Comparison of ENCODE assay signal across 23 cellular contexts in genomic region chr5:9108156-9108555, GRCh38.
A peak's percentile ranks its signal among the peaks of the same experiment; 100 is the strongest.
DNase-seq lines count a peak whose midpoint lies in the region; TF ChIP-seq lines count a peak whose summit lies in the region.
"Had no signal": no experiment of that assay in that cellular context is flagged by ENCODE, and none has a peak within 500 bp of the region (broad histone marks: within the 10 kb centered on the region; RNA-seq: fewer than 3 reads in every experiment).

No MANE protein-coding gene starts in this region.

- no peaks in the 10 kb centered on the region for H3K9me3 ChIP-seq in neural progenitor cell (ENCODE audit: low read depth)
- H3K9me3 ChIP-seq: Peyer's patch had no signal

- H3K27ac Mint-ChIP-seq in endothelial cell (ENCODE audit: unreplicated experiment) (peak overlapping the region; percentile 1), neural progenitor cell (no peak overlapping the region)
- H3K27ac Mint-ChIP-seq: CD4-positive, alpha-beta memory T cell; IgD-negative memory B cell; T-cell had no signal

- H3K4me2 ChIP-seq in neural progenitor cell: no peak overlapping the region

- H3K36me3 ChIP-seq in neural progenitor cell: no peaks in the 10 kb centered on the region

- H4K20me1 ChIP-seq in neural progenitor cell (ENCODE audit: low read depth): no peaks in the 10 kb centered on the region

- H3K27me3 ChIP-seq in neural progenitor cell: no peaks in the 10 kb centered on the region
- H3K27me3 ChIP-seq: Peyer's patch had no signal

- no peak overlapping the region for H3K27ac ChIP-seq in neural progenitor cell
- H3K27ac ChIP-seq: Peyer's patch, SK-N-MC had no signal

- H3K27me3 Mint-ChIP-seq in endothelial cell (ENCODE audit: unreplicated experiment): peaks cover 1% of the 10 kb centered on the region
- H3K27me3 Mint-ChIP-seq in neural progenitor cell (ENCODE audit: insufficient read depth, low read depth): peaks cover 2% of the 10 kb centered on the region
- H3K27me3 Mint-ChIP-seq: CD4-positive, alpha-beta memory T cell; T-cell had no signal

- H3K36me3 Mint-ChIP-seq in endothelial cell (ENCODE audit: low read depth, unreplicated experiment) (no peaks in the 10 kb centered on the region), neural progenitor cell (peaks cover 2% of the 10 kb centered on the region)
- H3K36me3 Mint-ChIP-seq: CD4-positive, alpha-beta memory T cell; IgD-negative memory B cell; T-cell had no signal

- H3K9ac ChIP-seq in neural progenitor cell: no peak overlapping the region

- TF ChIP-seq CTCF in HFF-Myc (IDR thresholded peaks at IDR 0.05; ENCODE audit: low read depth, low read length, missing control alignments) (no peak), endothelial cell (IDR thresholded peaks at IDR 0.05; ENCODE audit: unreplicated experiment) (no peak), neural progenitor cell (IDR thresholded peaks at IDR 0.05) (no peak)

- H3K79me2 ChIP-seq in neural progenitor cell (ENCODE audit: low read depth): no peaks in the 10 kb centered on the region

- H3K4me3 Mint-ChIP-seq in endothelial cell (ENCODE audit: unreplicated experiment) (no peak overlapping the region), neural progenitor cell (no peak overlapping the region)
- H3K4me3 Mint-ChIP-seq: CD4-positive, alpha-beta memory T cell; IgD-negative memory B cell; T-cell had no signal

- no peak overlapping the region for H3K4me3 ChIP-seq in HFF-Myc (replicated peaks; ENCODE audit: low read depth, low read length)
- no peak overlapping the region for H3K4me3 ChIP-seq in neural progenitor cell
- H3K4me3 ChIP-seq: Peyer's patch, SK-N-MC had no signal

- H3K9me3 Mint-ChIP-seq in endothelial cell (ENCODE audit: unreplicated experiment): no peaks in the 10 kb centered on the region
- peaks cover 3% of the 10 kb centered on the region for H3K9me3 Mint-ChIP-seq in neural progenitor cell

- H3K4me1 ChIP-seq in neural progenitor cell: peaks cover 25% of the 10 kb centered on the region
- H3K4me1 ChIP-seq: Peyer's patch had no signal

- H2AFZ ChIP-seq in neural progenitor cell (replicated peaks): no peak overlapping the region

- no peaks in the 10 kb centered on the region for H3F3A ChIP-seq in neural progenitor cell (ENCODE audit: low read depth)

- peaks cover 10% of the 10 kb centered on the region for H3K4me1 Mint-ChIP-seq in endothelial cell (ENCODE audit: unreplicated experiment)
- peaks cover 59% of the 10 kb centered on the region for H3K4me1 Mint-ChIP-seq in neural progenitor cell
- H3K4me1 Mint-ChIP-seq: CD4-positive, alpha-beta memory T cell; IgD-negative memory B cell; T-cell had no signal

- DNase-seq in AG20443 (ENCODE audit: low spot score): peak; percentile 40
- DNase-seq in HFF-Myc (ENCODE audit: extremely low read depth, low read depth): peak; percentile 90
- no peak for DNase-seq in endothelial cell (ENCODE audit: low spot score)
- peak; percentile 10 for DNase-seq in neural progenitor cell (ENCODE audit: low spot score)
- DNase-seq in NCI-H2029 (lab: John Stamatoyannopoulos, UW): no peak
- DNase-seq in superior temporal gyrus (ENCODE audit: extremely low spot score): no peak
- no peak for DNase-seq in RKO (ENCODE audit: low spot score)
- DNase-seq: CD4-positive, alpha-beta memory T cell; DMS53; EL; H7; Kasumi-1; MM.1S; NCI-H1092; NCI-H146; NCI-H2081; NCI-H2227 treated with DMSO at 0.1 percent for 48 hours; NCI-H510A treated with DMSO at 0.1 percent for 48 hours; Peyer's patch; Right ventricle myocardium superior; T-cell had no signal

Comparison
In these comparisons a context has a peak if more than half of its experiments do, and no peak if none do; other contexts are left out.
1. DNase-seq: peak in AG20443 (single experiment), HFF-Myc (single experiment) and neural progenitor cell (single experiment); none in endothelial cell (single experiment), NCI-H2029 (single experiment), superior temporal gyrus (single experiment) and RKO (single experiment).